In genomic region chr17:3528604-3529511, GRCh38 we compare ENCODE assay signal across 13 cellular contexts. TPM values are rescaled to one million over a fixed set of nuclear protein-coding genes. Genes with fewer than 3 reads are reported as not detected.
DNase-seq lines count a peak whose midpoint lies in the region; ATAC-seq and TF ChIP-seq lines count a peak whose summit lies in the region.
"Had no signal": no experiment of that assay in that cellular context is flagged by ENCODE, and none has a peak within 500 bp of the region (broad histone marks: within the 10 kb centered on the region; RNA-seq: fewer than 3 reads in every experiment).

No MANE protein-coding gene starts in this region.

- ATAC-seq in left cardiac atrium (peak; percentile 7 to 16), GM21723 (IDR thresholded peaks at IDR 0.05; ENCODE audit: unreplicated experiment) (no peak)
- ATAC-seq: activated CD4-positive, CD25-positive, alpha-beta regulatory T cell treated with anti-CD3 and anti-CD28 coated beads, Interleukin-2, amount 50 U/mL, for 24 hours; HCT116 had no signal

- CTCF ChIA-PET in mammary epithelial cell (lab: Charles Lee; ENCODE audit: low non-redundant PET) = no interaction called here

- no peak overlapping the region for H3K23ac ChIP-seq in mesendoderm (ENCODE audit: low read length)

- H3K9ac ChIP-seq in mesendoderm (ENCODE audit: low read length) (no peak overlapping the region), mammary epithelial cell (ENCODE audit: insufficient read depth, low read length) (no peak overlapping the region)

- peaks cover 3% of the 10 kb centered on the region for H3K4me1 Mint-ChIP-seq in chondrocyte (ENCODE audit: low read depth)

- TF ChIP-seq EP300 in esophagus muscularis mucosa (IDR thresholded peaks at IDR 0.05) = no peak

- no peak overlapping the region for H4K8ac ChIP-seq in mesendoderm (ENCODE audit: low read depth, low read length)

- H3K27ac ChIP-seq in mesendoderm (ENCODE audit: low read depth, low read length) (no peak overlapping the region), esophagus muscularis mucosa (replicated peaks in 1 of 4) (peak overlapping the region in 2 of 4 donors; percentile 6 to 52), mammary epithelial cell (ENCODE audit: insufficient read depth, low read depth, low read length) (no peak overlapping the region)

- no peaks in the 10 kb centered on the region for H3K27me3 ChIP-seq in mesendoderm (ENCODE audit: insufficient read depth, low read length, poor library complexity)
- peaks cover 0 to 56% (median 0%) of the 10 kb centered on the region in 4 donors for H3K27me3 ChIP-seq in esophagus muscularis mucosa
- H3K27me3 ChIP-seq in mammary epithelial cell (ENCODE audit: insufficient read depth, low read length) = no peaks in the 10 kb centered on the region

- in situ Hi-C loops in mammary epithelial cell (cut with MboI; ENCODE audit: low sequenced_read_pairs in 2 of 2) = no loop called here

- H3K27me3 Mint-ChIP-seq in chondrocyte (ENCODE audit: low read depth) = peaks cover 2% of the 10 kb centered on the region

- H3K36me3 ChIP-seq in mesendoderm (ENCODE audit: control insufficient read depth, insufficient read depth, low read length) = no peaks in the 10 kb centered on the region
- H3K36me3 ChIP-seq in esophagus muscularis mucosa = no peaks in the 10 kb centered on the region
- H3K36me3 ChIP-seq in mammary epithelial cell (ENCODE audit: insufficient read depth, low read length) = no peaks in the 10 kb centered on the region

- H3K9me3 ChIP-seq in esophagus muscularis mucosa (no peaks in the 10 kb centered on the region), mammary epithelial cell (replicated peaks; ENCODE audit: insufficient read depth, low read length) (no peaks in the 10 kb centered on the region)

- H2AK5ac ChIP-seq in mesendoderm (ENCODE audit: low read length) = peak overlapping the region; percentile 48

- no CpG with 5 or more reads among the region's 21 CpGs for WGBS in mesendoderm (ENCODE audit: extremely low coverage, insufficient coverage, low lambda C conversion rate)
- WGBS in esophagus muscularis mucosa = 65% methylated on average over 21 of the region's 21 CpGs
- WGBS in mammary epithelial cell (ENCODE audit: low coverage, missing lambda C conversion rate) = 91% methylated on average over 18 of the region's 21 CpGs

- H2BK5ac ChIP-seq in mesendoderm (ENCODE audit: low read length) = no peak overlapping the region

- H2BK15ac ChIP-seq in mesendoderm (replicated peaks; ENCODE audit: low read depth) = no peak overlapping the region

- no peak for TF ChIP-seq POLR2A in esophagus muscularis mucosa (IDR thresholded peaks at IDR 0.05; ENCODE audit: low read depth)

- H4K20me1 ChIP-seq in mammary epithelial cell (ENCODE audit: insufficient read depth, low read length) = no peaks in the 10 kb centered on the region

- DNase-seq in left cardiac atrium = no peak
- DNase-seq in cardiac septum (ENCODE audit: low spot score) = no peak
- peak; percentile 54 for DNase-seq in chondrocyte (ENCODE audit: low spot score)
- DNase-seq in mesendoderm = peak; percentile 45
- DNase-seq in esophagus muscularis mucosa (ENCODE audit: extremely low spot score) = no peak
- DNase-seq in effector CD4-positive, alpha-beta T cell = no peak
- no peak for DNase-seq in mammary epithelial cell
- DNase-seq: DMS79 treated with DMSO at 0.1 percent for 48 hours, naive B cell, NCI-H187 treated with DMSO at 0.1 percent for 48 hours had no signal

- H3K56ac ChIP-seq in mesendoderm (ENCODE audit: low read length) = peak overlapping the region; percentile 60

- BruUV-seq in mammary epithelial cell (replicated peaks; lab: Mats Ljungman, UMichigan) = no TSS peak

- H3K4me3 Mint-ChIP-seq in chondrocyte (ENCODE audit: unreplicated experiment) = no peak overlapping the region

- H3K9me3 Mint-ChIP-seq in chondrocyte (ENCODE audit: low read depth) = no peaks in the 10 kb centered on the region

- H2BK120ac ChIP-seq in mesendoderm (ENCODE audit: low read depth, low read length) = peak overlapping the region; percentile 17

- intact Hi-C loops in left cardiac atrium (cut with DNase I) (no loop called here), cardiac septum (cut with DNase I) (no loop called here), esophagus muscularis mucosa (cut with DNase I) (no loop called here), mammary epithelial cell (cut with micrococcal nuclease) (no loop called here)

- H3K4me3 ChIP-seq in mesendoderm (ENCODE audit: low read length) (no peak overlapping the region), esophagus muscularis mucosa (peak overlapping the region in 1 of 4 donors; percentile 12), mammary epithelial cell (replicated peaks in 1 of 3; ENCODE audit: insufficient read depth in 1 of 3, low read depth in 2 of 3, low read length in 3 of 3) (no peak overlapping the region)

- H3K18ac ChIP-seq in mesendoderm (ENCODE audit: low read length) = no peak overlapping the region

- TF ChIP-seq CTCF in chondrocyte (IDR thresholded peaks at IDR 0.05) (no peak), esophagus muscularis mucosa (IDR thresholded peaks at IDR 0.05) (no peak), mammary epithelial cell (conservative IDR thresholded peaks at IDR 0.05 in 1 of 2, IDR thresholded peaks at IDR 0.05 in 1 of 2; ENCODE audit: extremely low read depth in 1 of 2, insufficient read depth in 1 of 2, low read depth in 1 of 2, low read length in 2 of 2) (no peak)

- H2AFZ ChIP-seq in mammary epithelial cell (ENCODE audit: low read depth, low read length) = no peak overlapping the region

- H3K4me1 ChIP-seq in mesendoderm (ENCODE audit: control insufficient read depth, low read depth, low read length) = peaks cover 12% of the 10 kb centered on the region
- H3K4me1 ChIP-seq in esophagus muscularis mucosa = peaks cover 0 to 5% (median 0%) of the 10 kb centered on the region in 4 donors
- no peaks in the 10 kb centered on the region for H3K4me1 ChIP-seq in mammary epithelial cell (ENCODE audit: insufficient read depth, low read length)

- H4K5ac ChIP-seq in mesendoderm (ENCODE audit: low read length) = no peak overlapping the region

- no peak overlapping the region for H3K4ac ChIP-seq in mesendoderm (ENCODE audit: low read depth, low read length)

- no peaks in the 10 kb centered on the region for H3K36me3 Mint-ChIP-seq in chondrocyte (ENCODE audit: low read depth)

- H3K79me2 ChIP-seq in mesendoderm (ENCODE audit: control insufficient read depth, insufficient read depth, low read length) (no peaks in the 10 kb centered on the region), mammary epithelial cell (ENCODE audit: insufficient read depth, low read length) (no peaks in the 10 kb centered on the region)

- H3K4me2 ChIP-seq in mesendoderm (ENCODE audit: low read length) = no peak overlapping the region
- H3K4me2 ChIP-seq in mammary epithelial cell (ENCODE audit: insufficient read depth, low read depth, low read length) = no peak overlapping the region

- H3K27ac Mint-ChIP-seq in chondrocyte (ENCODE audit: unreplicated experiment) = no peak overlapping the region
- H3K27ac Mint-ChIP-seq: naive B cell had no signal

- dilution Hi-C loops in mammary epithelial cell (cut with HindIII; ENCODE audit: low sequenced_read_pairs) = no loop called here

- no peaks in the 10 kb centered on the region for H3K79me1 ChIP-seq in mesendoderm (ENCODE audit: low read length)

RNA-seq across cellular contexts. Expression of gene TRPV3, which starts 28.8 kb away (rescaled TPM):
- total RNA-seq in left cardiac atrium = 1 to 10 TPM; 1.2 to 2.1 TPM
- 1.0 TPM for total RNA-seq in cardiac septum
- total RNA-seq in chondrocyte = 0.27 to 0.74 TPM in 2 of 3 replicates, not detected in the other
- polyA plus RNA-seq in mesendoderm (2013, experiment 1 of 2) = 0.49 TPM
- 0.48 TPM for polyA plus RNA-seq in mesendoderm (2013, experiment 2 of 2)
- under 1 TPM; 0.26 to 0.83 (median 0.45) TPM for total RNA-seq in esophagus muscularis mucosa
- 1 to 10 TPM in 1 of 2 donors, under 1 TPM in 1; 0.33 to 7.5 TPM for total RNA-seq in mammary epithelial cell
- polyA plus RNA-seq in mammary epithelial cell = 1.4 TPM
- 15.0 TPM for polyA minus RNA-seq in mammary epithelial cell

RNA-seq across cellular contexts. Expression of gene ASPA, which starts 53.1 kb away (rescaled TPM):
- total RNA-seq in left cardiac atrium (1 to 10 TPM; 3.1 to 5.0 TPM), cardiac septum (0.94 TPM), chondrocyte (not detected in 3 replicates), esophagus muscularis mucosa (1 to 10 TPM; 1.7 to 2.9 (median 2.5) TPM), mammary epithelial cell (under 1 TPM; 0.33 to 0.59 TPM)
- polyA plus RNA-seq in mesendoderm (2013, experiment 1 of 2) = not detected
- not detected for polyA plus RNA-seq in mesendoderm (2013, experiment 2 of 2)
- 0.09 TPM for polyA plus RNA-seq in mammary epithelial cell
- polyA minus RNA-seq in mammary epithelial cell = not detected

RNA-seq across cellular contexts. Expression of gene SPATA22, which starts 57.2 kb away (rescaled TPM):
- under 1 TPM in 1 of 2 donors, not detected in 1; 0.35 TPM for total RNA-seq in left cardiac atrium
- not detected for total RNA-seq in cardiac septum
- not detected in 3 replicates for total RNA-seq in chondrocyte
- not detected for polyA plus RNA-seq in mesendoderm (2013, experiment 1 of 2)
- polyA plus RNA-seq in mesendoderm (2013, experiment 2 of 2) = not detected
- under 1 TPM in 2 of 4 donors, not detected in 2; 0.39 to 0.50 TPM for total RNA-seq in esophagus muscularis mucosa
- total RNA-seq in mammary epithelial cell = under 1 TPM in 1 of 2 donors, not detected in 1; 0.33 TPM
- not detected for polyA plus RNA-seq in mammary epithelial cell
- polyA minus RNA-seq in mammary epithelial cell = not detected

Comparison
In these comparisons a context has a peak if more than half of its experiments do, and no peak if none do; other contexts are left out.
1. DNase-seq: peak in chondrocyte (single experiment) and mesendoderm (single experiment); none in left cardiac atrium (single experiment), cardiac septum (single experiment), esophagus muscularis mucosa (single experiment), effector CD4-positive, alpha-beta T cell (single experiment) and mammary epithelial cell (single experiment).